ENCODE assay signal across 6 cellular contexts in genomic region chr16:29707160-29707559, GRCh38. TPM values are rescaled to one million over a fixed set of nuclear protein-coding genes. Genes with fewer than 3 reads are reported as not detected.
DNase-seq lines count a peak whose midpoint lies in the region; ATAC-seq and TF ChIP-seq lines count a peak whose summit lies in the region.
"Not testable (repeated sequence)": the region's sequence is repeated elsewhere in the genome, so short reads cannot be mapped to it uniquely, and the experiment has no call there.
"Had no signal": no experiment of that assay in that cellular context is flagged by ENCODE, and none has a peak within 500 bp of the region (broad histone marks: within the 10 kb centered on the region; RNA-seq: fewer than 3 reads in every experiment).

No MANE protein-coding gene starts in this region.

- not testable (repeated sequence) for H3F3A ChIP-seq in OCI-LY1 (ENCODE audit: insufficient read depth, low read length)

- not testable (repeated sequence) for H3K79me2 ChIP-seq in OCI-LY1 (ENCODE audit: insufficient read depth, low read length)

- peaks cover 12% of the 10 kb centered on the region; the same call in 1 of the 2 replicates for H3K9me3 ChIP-seq in BLaER1
- not testable (repeated sequence) for H3K9me3 ChIP-seq in CD4-positive, alpha-beta T cell (ENCODE audit: control insufficient read depth, low read length); OCI-LY1 (ENCODE audit: low read length)

- DNase-seq in CD4-positive, alpha-beta T cell; WTC11 (ENCODE audit: low spot score): not testable (repeated sequence)

- not testable (repeated sequence) for H4K20me1 ChIP-seq in BLaER1; OCI-LY1 (ENCODE audit: insufficient read depth, low read length)

- H3K27ac ChIP-seq in BLaER1 (peak overlapping the region; percentile 13; the same call in 1 of the 2 replicates), OCI-LY1 (ENCODE audit: low read depth, low read length, poor library complexity, severe bottlenecking) (peak overlapping the region; percentile 68)
- not testable (repeated sequence) for H3K27ac ChIP-seq in CD4-positive, alpha-beta T cell (ENCODE audit: low read depth, low read length)

- H3K9me3 Mint-ChIP-seq in CD4-positive, alpha-beta T cell; WTC11; nephron: not testable (repeated sequence)

- intact Hi-C loops in CD4-positive, alpha-beta T cell (cut with DNase I, micrococcal nuclease) = loop anchor here in 1 of 2 experiments (1.0 kb wide), 1 partner anchor 14 kb away; no protein-coding TSS in a partner anchor

- not testable (repeated sequence) for H3K36me3 Mint-ChIP-seq in CD4-positive, alpha-beta T cell (ENCODE audit: low read depth); nephron (ENCODE audit: low read depth)
- H3K36me3 Mint-ChIP-seq in WTC11 = peaks cover 23% of the 10 kb centered on the region

- POLR2A ChIA-PET in CD4-positive, alpha-beta T cell (lab: Charles Lee); WTC11 (lab: Charles Lee): not testable (repeated sequence)

- H3K27me3 Mint-ChIP-seq in CD4-positive, alpha-beta T cell; WTC11 (ENCODE audit: low read depth); nephron (ENCODE audit: low read depth): not testable (repeated sequence)

- not testable (repeated sequence) for H3K4me3 ChIP-seq in BLaER1; OCI-LY1 (ENCODE audit: low read depth, low read length, poor library complexity, severe bottlenecking)

- peaks cover 26% of the 10 kb centered on the region for H3K4me1 Mint-ChIP-seq in CD4-positive, alpha-beta T cell (ENCODE audit: low read depth)
- H3K4me1 Mint-ChIP-seq in WTC11 (peaks cover 44% of the 10 kb centered on the region), nephron (peaks cover 19% of the 10 kb centered on the region)

- not testable (repeated sequence) for H3K4me3 Mint-ChIP-seq in CD4-positive, alpha-beta T cell; WTC11; nephron

- peak overlapping the region; percentile 51 for H3K4me2 ChIP-seq in BLaER1
- H3K4me2 ChIP-seq in OCI-LY1 (ENCODE audit: low read length) = not testable (repeated sequence)

- H3K9ac ChIP-seq in BLaER1; OCI-LY1 (ENCODE audit: low read length): not testable (repeated sequence)

- H3K36me3 ChIP-seq in BLaER1; OCI-LY1 (ENCODE audit: insufficient read depth, low read length): not testable (repeated sequence)

- H3K27me3 ChIP-seq in BLaER1; CD4-positive, alpha-beta T cell (ENCODE audit: control insufficient read depth, insufficient read depth, low read length); OCI-LY1 (ENCODE audit: insufficient read depth, low read length): not testable (repeated sequence)

- ATAC-seq in CD4-positive, alpha-beta T cell (ENCODE audit: poor library complexity); WTC11: not testable (repeated sequence)

- peak overlapping the region; percentile 27 for H3K27ac Mint-ChIP-seq in CD4-positive, alpha-beta T cell
- H3K27ac Mint-ChIP-seq in WTC11 (peak overlapping the region; percentile 61), nephron (peak overlapping the region; percentile 58 to 72 (median 72))

- not testable (repeated sequence) for H3K9me2 ChIP-seq in OCI-LY1 (ENCODE audit: low read depth, low read length)

- H3K4me1 ChIP-seq in BLaER1 (peaks cover 97% of the 10 kb centered on the region), OCI-LY1 (ENCODE audit: insufficient read depth, low read length, severe bottlenecking) (peaks cover 45% of the 10 kb centered on the region)

- H2AFZ ChIP-seq in OCI-LY1 (ENCODE audit: low read length) = not testable (repeated sequence)

- CTCF ChIA-PET in CD4-positive, alpha-beta T cell (lab: Charles Lee) = interaction anchor here (1.0 to 1.3 kb wide), 2 partner anchors 78 to 83 kb away, joined by 3 to 5 read pairs; partner anchors contain the start of gene KIF22
- CTCF ChIA-PET in WTC11 (lab: Charles Lee) = interaction anchor here (0.7 kb wide), 1 partner anchor 8 kb away, joined by 3 read pairs; no protein-coding TSS in a partner anchor

- TF ChIP-seq CTCF in CD4-positive, alpha-beta T cell (IDR thresholded peaks at IDR 0.05); OCI-LY1 (IDR thresholded peaks at IDR 0.05; ENCODE audit: low read length); WTC11 (IDR thresholded peaks at IDR 0.05); nephron (IDR thresholded peaks at IDR 0.05; ENCODE audit: unreplicated experiment in 3 of 3): not testable (repeated sequence)

RNA-seq across cellular contexts. Expression of gene QPRT, which starts 28.2 kb away (rescaled TPM):
- under 1 TPM; 0.19 to 0.45 TPM for total RNA-seq in CD4-positive, alpha-beta T cell
- total RNA-seq in WTC11 (2021) = 138 to 187 TPM (median 182 TPM) in 3 replicates

RNA-seq across cellular contexts. Expression of gene C16orf54, which starts 38.6 kb away (rescaled TPM):
- total RNA-seq in CD4-positive, alpha-beta T cell = 100 to 1,000 TPM; 250 to 261 TPM
- total RNA-seq in WTC11 (2021) = 0.09 to 0.14 TPM (median 0.11 TPM) in 3 replicates
- total RNA-seq: G401 had no signal

RNA-seq across cellular contexts. Expression of gene SPN, which starts 44.1 kb away (rescaled TPM):
- total RNA-seq in CD4-positive, alpha-beta T cell = 10 to 100 TPM; 45.7 to 48.3 TPM
- total RNA-seq in WTC11 (2021) = 2.3 to 2.4 TPM (median 2.3 TPM) in 3 replicates

Comparison
In these comparisons a context has a peak if more than half of its experiments do, and no peak if none do; other contexts are left out.
1. RNA of gene QPRT, which starts 28.2 kb away (total RNA-seq): 138 to 187 TPM in WTC11; 0.19 to 0.45 TPM in CD4-positive, alpha-beta T cell; every median in the first group is over 10 times any median in the second.
2. RNA of gene C16orf54, which starts 38.6 kb away (total RNA-seq): 250 to 261 TPM in CD4-positive, alpha-beta T cell; 0.09 to 0.14 TPM in WTC11; every median in the first group is over 100 times any median in the second.
3. RNA of gene SPN, which starts 44.1 kb away (total RNA-seq): 45.7 to 48.3 TPM in CD4-positive, alpha-beta T cell; 2.3 to 2.4 TPM in WTC11; every median in the first group is over 10 times any median in the second.
4. Peak in every context shown above with its lines, with median percentiles within 50 percentile points of each other: H3K27ac Mint-ChIP-seq.